In genomic region chr11:128733440-128734115, GRCh38 we compare ENCODE assay signal across 8 cellular contexts. TPM values are rescaled to one million over a fixed set of nuclear protein-coding genes. Genes with fewer than 3 reads are reported as not detected.
A peak's percentile ranks its signal among the peaks of the same experiment; 100 is the strongest.
DNase-seq lines count a peak whose midpoint lies in the region; ATAC-seq and TF ChIP-seq lines count a peak whose summit lies in the region.

No MANE protein-coding gene starts in this region.

- no peak overlapping the region for H2AFZ ChIP-seq in mesenchymal stem cell (ENCODE audit: low read depth, low read length)
- no peak overlapping the region for H2AFZ ChIP-seq in PC-3 (ENCODE audit: low read length)

- POLR2A ChIA-PET in activated CD4-positive, alpha-beta memory T cell treated with anti-CD3 and anti-CD28 coated beads for 36 hours (lab: Charles Lee): interaction anchor here (0.6 to 2.4 kb wide), 10 partner anchors 12 to 111 kb away, joined by 3 to 9 read pairs (median 4); partner anchors contain the start of gene FLI1
- POLR2A ChIA-PET in PC-3 (lab: Charles Lee; ENCODE audit: unreplicated experiment): no interaction called here

- no peak overlapping the region for H3K4me3 ChIP-seq in mesenchymal stem cell (ENCODE audit: insufficient read depth in 1 of 2, low read depth in 1 of 2, low read length in 2 of 2)
- no peak overlapping the region for H3K4me3 ChIP-seq in PC-3 (ENCODE audit: low read length)

- peak overlapping the region; percentile 51 for H2BK120ac ChIP-seq in mesenchymal stem cell (ENCODE audit: low read depth, low read length)

- H3K4me1 ChIP-seq in mesenchymal stem cell (ENCODE audit: control insufficient read depth, insufficient read depth, low read depth, low read length) (peaks cover 2% of the 10 kb centered on the region), PC-3 (ENCODE audit: insufficient read depth, low read length) (no peaks in the 10 kb centered on the region)

- H3K4me1 Mint-ChIP-seq in activated CD4-positive, alpha-beta memory T cell treated with anti-CD3 and anti-CD28 coated beads for 36 hours (ENCODE audit: low read depth): peaks cover 98% of the 10 kb centered on the region

- peaks cover 8% of the 10 kb centered on the region for H3K36me3 Mint-ChIP-seq in activated CD4-positive, alpha-beta memory T cell treated with anti-CD3 and anti-CD28 coated beads for 36 hours

- H4K20me1 ChIP-seq in PC-3 (ENCODE audit: low read length): no peaks in the 10 kb centered on the region

- no peaks in the 10 kb centered on the region for H3F3A ChIP-seq in PC-3 (ENCODE audit: low read length, unreplicated experiment)

- no peak overlapping the region for H3K4ac ChIP-seq in mesenchymal stem cell (ENCODE audit: low read depth in 1 of 2, low read length in 2 of 2)

- H3K36me3 ChIP-seq in mesenchymal stem cell (ENCODE audit: control insufficient read depth in 1 of 2, insufficient read depth in 2 of 2, low read depth in 1 of 2, low read length in 2 of 2): no peaks in the 10 kb centered on the region
- H3K36me3 ChIP-seq in PC-3 (ENCODE audit: low read depth, low read length): no peaks in the 10 kb centered on the region

- peak overlapping the region in 1 of 2 experiments; percentile 68 for H3K18ac ChIP-seq in mesenchymal stem cell (ENCODE audit: low read depth in 1 of 2, low read length in 2 of 2)

- peak overlapping the region; percentile 63 for H3K4me3 Mint-ChIP-seq in activated CD4-positive, alpha-beta memory T cell treated with anti-CD3 and anti-CD28 coated beads for 36 hours

- no TSS peak for BruUV-seq in PC-3 (replicated peaks; lab: Mats Ljungman, UMichigan)

- no peak overlapping the region for H3K14ac ChIP-seq in mesenchymal stem cell (ENCODE audit: low read length in 2 of 2)

- H3K9ac ChIP-seq in mesenchymal stem cell (ENCODE audit: low read length): no peak overlapping the region
- no peak overlapping the region for H3K9ac ChIP-seq in PC-3 (ENCODE audit: low read length)

- H2BK15ac ChIP-seq in mesenchymal stem cell (ENCODE audit: low read depth, poor library complexity, severe bottlenecking): peak overlapping the region; percentile 85

- CTCF ChIA-PET in activated CD4-positive, alpha-beta memory T cell treated with anti-CD3 and anti-CD28 coated beads for 36 hours (lab: Charles Lee): interaction anchor here (0.7 to 1.9 kb wide), 12 partner anchors 12 to 700 kb away, joined by 3 to 10 read pairs (median 4); no protein-coding TSS in a partner anchor
- CTCF ChIA-PET in PC-3 (lab: Charles Lee): no interaction called here

- DNase-seq in activated CD4-positive, alpha-beta memory T cell treated with anti-CD3 and anti-CD28 coated beads for 36 hours: peak; percentile 65
- DNase-seq in mesenchymal stem cell: peak; percentile 60
- DNase-seq in NCI-H1092 (lab: John Stamatoyannopoulos, UW): no peak
- DNase-seq in caudate nucleus (lab: John Stamatoyannopoulos, UW): no peak
- no peak for DNase-seq in PC-3
- DNase-seq in NCI-H2081 (lab: John Stamatoyannopoulos, UW): no peak

- H3K9me2 ChIP-seq in PC-3 (replicated peaks; ENCODE audit: low read length): no peaks in the 10 kb centered on the region

- H2AK5ac ChIP-seq in mesenchymal stem cell (ENCODE audit: low read length, severe bottlenecking): no peak overlapping the region

- no peak overlapping the region for H3K23ac ChIP-seq in mesenchymal stem cell (ENCODE audit: low read length in 2 of 2)

- intact Hi-C loops in activated CD4-positive, alpha-beta memory T cell treated with anti-CD3 and anti-CD28 coated beads for 36 hours (cut with micrococcal nuclease): loop anchor here (2.0 to 5.0 kb wide), 2 partner anchors 17 to 696 kb away; no protein-coding TSS in a partner anchor
- intact Hi-C loops in PC-3 (cut with micrococcal nuclease): no loop called here

- no peaks in the 10 kb centered on the region for H3K79me2 ChIP-seq in PC-3 (ENCODE audit: low read length)

- H3K27me3 ChIP-seq in mesenchymal stem cell (ENCODE audit: control insufficient read depth in 1 of 2, insufficient read depth in 1 of 2, low read length in 2 of 2): no peaks in the 10 kb centered on the region
- no peaks in the 10 kb centered on the region; the same call in 1 of the 2 replicates for H3K27me3 ChIP-seq in PC-3 (ENCODE audit: low read length)

- no peak overlapping the region for H4K8ac ChIP-seq in mesenchymal stem cell (ENCODE audit: low read length)

- H3K9me3 Mint-ChIP-seq in activated CD4-positive, alpha-beta memory T cell treated with anti-CD3 and anti-CD28 coated beads for 36 hours: no peaks in the 10 kb centered on the region

- no peak for TF ChIP-seq CTCF in PC-3 (conservative IDR thresholded peaks at IDR 0.05; ENCODE audit: low read depth, low read length)

- ATAC-seq in GM18873 (IDR thresholded peaks at IDR 0.05; ENCODE audit: low FRiP score, unreplicated experiment): peak; percentile 28
- ATAC-seq in HG02763 (IDR thresholded peaks at IDR 0.05; ENCODE audit: unreplicated experiment): peak; percentile 34
- ATAC-seq in PC-3: no peak

- H3K4me2 ChIP-seq in mesenchymal stem cell (ENCODE audit: low read length, poor library complexity, severe bottlenecking) (no peak overlapping the region), PC-3 (ENCODE audit: low read length) (no peak overlapping the region)

- 21% methylated on average over 7 of the region's 9 CpGs for WGBS in mesenchymal stem cell

- H3K27ac Mint-ChIP-seq in activated CD4-positive, alpha-beta memory T cell treated with anti-CD3 and anti-CD28 coated beads for 36 hours: peak overlapping the region; percentile 79

- H3K79me1 ChIP-seq in mesenchymal stem cell (replicated peaks; ENCODE audit: low read length, poor library complexity, severe bottlenecking): no peaks in the 10 kb centered on the region

- no peaks in the 10 kb centered on the region for H3K27me3 Mint-ChIP-seq in activated CD4-positive, alpha-beta memory T cell treated with anti-CD3 and anti-CD28 coated beads for 36 hours

- H3K27ac ChIP-seq in mesenchymal stem cell (ENCODE audit: low read length, poor library complexity, severe bottlenecking): no peak overlapping the region
- H3K27ac ChIP-seq in caudate nucleus (ENCODE audit: low read depth, low read length): no peak overlapping the region
- H3K27ac ChIP-seq in PC-3 (ENCODE audit: low read length): no peak overlapping the region

- no peak overlapping the region for H2BK12ac ChIP-seq in mesenchymal stem cell (ENCODE audit: low read length in 2 of 2)

- H2BK5ac ChIP-seq in mesenchymal stem cell (ENCODE audit: low read depth, low read length, poor library complexity, severe bottlenecking): no peak overlapping the region

- no peaks in the 10 kb centered on the region for H3K9me3 ChIP-seq in mesenchymal stem cell (ENCODE audit: control insufficient read depth, low read length)
- H3K9me3 ChIP-seq in PC-3 (ENCODE audit: low read length): no peaks in the 10 kb centered on the region

- no peak overlapping the region for H4K91ac ChIP-seq in mesenchymal stem cell (ENCODE audit: low read length)

RNA-seq across cellular contexts. Expression of gene FLI1, which starts 39.7 kb away (rescaled TPM):
- 10 to 100 TPM; 60.3 to 63.7 TPM for total RNA-seq in activated CD4-positive, alpha-beta memory T cell treated with anti-CD3 and anti-CD28 coated beads for 36 hours
- 12.2 TPM for polyA plus RNA-seq in mesenchymal stem cell (2013, experiment 1 of 2)
- polyA plus RNA-seq in mesenchymal stem cell (2013, experiment 2 of 2): 12.6 TPM
- total RNA-seq in PC-3 (2014; rRNA removed): 1.2 and 1.6 TPM in 2 replicates

Comparison
In these comparisons a context has a peak if more than half of its experiments do, and no peak if none do; other contexts are left out.
1. DNase-seq: peak in activated CD4-positive, alpha-beta memory T cell treated with anti-CD3 and anti-CD28 coated beads for 36 hours (single experiment) and mesenchymal stem cell (single experiment); none in NCI-H1092 (single experiment), caudate nucleus (0 of 61), PC-3 (single experiment) and NCI-H2081 (0 of 2).
2. RNA of gene FLI1, which starts 39.7 kb away (total RNA-seq): 60.3 to 63.7 TPM in activated CD4-positive, alpha-beta memory T cell treated with anti-CD3 and anti-CD28 coated beads for 36 hours; 1.2 to 1.6 TPM in PC-3; every median in the first group is over 10 times any median in the second.